Comparison of ENCODE assay signal across 1 cellular context in the genomic region with DNA sequence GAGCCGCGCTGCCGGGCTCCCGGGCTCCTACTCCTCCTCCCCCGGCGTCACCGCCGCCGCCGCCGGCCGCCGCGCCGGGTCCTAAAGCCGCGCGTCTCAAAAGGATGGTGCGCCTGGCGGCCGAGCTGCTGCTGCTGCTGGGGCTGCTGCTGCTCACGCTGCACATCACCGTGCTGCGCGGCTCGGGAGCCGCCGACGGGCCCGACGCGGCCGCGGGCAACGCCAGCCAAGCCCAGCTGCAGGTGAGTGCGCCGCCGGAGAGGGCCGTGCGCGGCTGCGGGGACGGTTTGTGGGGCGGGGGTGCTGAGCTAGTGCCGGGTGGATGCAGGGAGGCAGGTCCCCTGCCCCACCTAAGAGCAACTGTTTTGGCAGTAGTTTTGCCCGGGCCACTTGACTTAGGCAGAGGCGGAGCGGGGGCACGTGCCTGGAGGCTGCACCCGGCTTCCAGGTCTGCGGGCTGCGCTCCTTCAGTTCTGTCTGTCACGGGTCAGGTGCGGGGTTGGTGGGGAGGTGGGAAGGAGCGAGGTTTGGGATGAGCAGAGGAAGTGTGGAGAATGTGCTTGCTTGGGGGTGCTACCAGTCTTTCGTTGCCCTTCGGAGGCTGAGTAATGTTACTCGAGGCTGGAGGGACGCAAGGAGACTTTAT.
TF ChIP-seq lines count a peak whose summit lies in the region.

No MANE protein-coding gene starts in this region.

TF ChIP-seq in HepG2, 621 proteins besides CTCF, POLR2A, EP300 and RAD21 (continued from another document and continues in another):
- TF ChIP-seq, protein P1, sequence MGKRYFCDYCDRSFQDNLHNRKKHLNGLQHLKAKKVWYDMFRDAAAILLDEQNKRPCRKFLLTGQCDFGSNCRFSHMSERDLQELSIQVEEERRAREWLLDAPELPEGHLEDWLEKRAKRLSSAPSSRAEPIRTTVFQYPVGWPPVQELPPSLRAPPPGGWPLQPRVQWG (CRISPR knock-in tag; IDR thresholded peaks at IDR 0.05; ENCODE audit: borderline replicate concordance, low read depth), result no peak
- TF ChIP-seq KLF12 (CRISPR knock-in tag; IDR thresholded peaks at IDR 0.05; ENCODE audit: borderline replicate concordance) (no peak; the same call in 1 of the 2 replicates), FIP1L1 (IDR thresholded peaks at IDR 0.05; ENCODE audit: borderline replicate concordance, insufficient read depth, low read depth, low read length) (no peak), ZFP37 (CRISPR knock-in tag; IDR thresholded peaks at IDR 0.05; ENCODE audit: borderline replicate concordance) (no peak), RFXANK (CRISPR knock-in tag; IDR thresholded peaks at IDR 0.05) (no peak), ZNF564 (CRISPR knock-in tag; IDR thresholded peaks at IDR 0.05) (peak; percentile 73; the same call in 1 of the 2 replicates), ZFP90 (CRISPR knock-in tag; IDR thresholded peaks at IDR 0.05; ENCODE audit: borderline replicate concordance) (no peak; the same call in 1 of the 2 replicates), ZNF883 (CRISPR knock-in tag; IDR thresholded peaks at IDR 0.05; ENCODE audit: not compliant biosample characterization) (peak; percentile 79), ZNF264 (CRISPR knock-in tag; IDR thresholded peaks at IDR 0.05) (no peak), ZNF850 (CRISPR knock-in tag; conservative IDR thresholded peaks at IDR 0.05) (no peak), ZFYVE20 (CRISPR knock-in tag; IDR thresholded peaks at IDR 0.05; ENCODE audit: borderline replicate concordance, low read depth) (0 out of 2 replicates have a peak, but pooled peaks have one; percentile 44), ZNF34 (CRISPR knock-in tag; IDR thresholded peaks at IDR 0.05; ENCODE audit: borderline replicate concordance) (no peak), ESRRA (CRISPR knock-in tag; IDR thresholded peaks at IDR 0.05; ENCODE audit: low read depth) (0 out of 2 replicates have a peak, but pooled peaks have one; percentile 59), ZNF556 (CRISPR knock-in tag; IDR thresholded peaks at IDR 0.05; ENCODE audit: borderline replicate concordance) (no peak), ZNF660 (CRISPR knock-in tag; IDR thresholded peaks at IDR 0.05; ENCODE audit: borderline replicate concordance, low read depth) (no peak), ZSCAN22 (CRISPR knock-in tag; IDR thresholded peaks at IDR 0.05) (no peak), NFKB2 (CRISPR knock-in tag; IDR thresholded peaks at IDR 0.05; ENCODE audit: borderline replicate concordance) (peak; percentile 57), FOXJ3 (CRISPR knock-in tag; IDR thresholded peaks at IDR 0.05; ENCODE audit: borderline replicate concordance) (no peak), MED8 (CRISPR knock-in tag; IDR thresholded peaks at IDR 0.05; ENCODE audit: insufficient replicate concordance) (no peak), ZNF235 (CRISPR knock-in tag; IDR thresholded peaks at IDR 0.05; ENCODE audit: borderline replicate concordance) (no peak), ZNF562 (CRISPR knock-in tag; IDR thresholded peaks at IDR 0.05; ENCODE audit: borderline replicate concordance) (no peak), ZSCAN21 (CRISPR knock-in tag; IDR thresholded peaks at IDR 0.05; ENCODE audit: borderline replicate concordance) (0 out of 2 replicates have a peak, but pooled peaks have one; percentile 49), ZNF777 (CRISPR knock-in tag; IDR thresholded peaks at IDR 0.05) (peak; percentile 98), EEA1 (CRISPR knock-in tag; IDR thresholded peaks at IDR 0.05; ENCODE audit: borderline replicate concordance) (0 out of 2 replicates have a peak, but pooled peaks have one; percentile 22), PRMT3 (CRISPR knock-in tag; IDR thresholded peaks at IDR 0.05; ENCODE audit: borderline replicate concordance, low read depth) (no peak), FOXA1 (IDR thresholded peaks at IDR 0.05) (no peak), FOXA1 (CRISPR knock-in tag; IDR thresholded peaks at IDR 0.05) (no peak; the same call in 1 of the 2 replicates), ARHGAP35 (CRISPR knock-in tag; IDR thresholded peaks at IDR 0.05; ENCODE audit: borderline replicate concordance) (peak; percentile 74; the same call in 1 of the 2 replicates), ZNF367 (CRISPR knock-in tag; IDR thresholded peaks at IDR 0.05; ENCODE audit: borderline replicate concordance) (no peak), POLR2G (IDR thresholded peaks at IDR 0.05; ENCODE audit: low read depth, low read length) (peak; percentile 68), ZNF136 (CRISPR knock-in tag; IDR thresholded peaks at IDR 0.05; ENCODE audit: low read depth) (no peak), NR2F1 (CRISPR knock-in tag; IDR thresholded peaks at IDR 0.05) (no peak), ZNF546 (CRISPR knock-in tag; conservative IDR thresholded peaks at IDR 0.05) (no peak), ZNF792 (CRISPR knock-in tag; IDR thresholded peaks at IDR 0.05) (peak; percentile 29; the same call in 1 of the 2 replicates), PRPF4 (IDR thresholded peaks at IDR 0.05; ENCODE audit: low read depth, low read length, poor library complexity, severe bottlenecking) (no peak), DR1 (CRISPR knock-in tag; IDR thresholded peaks at IDR 0.05) (no peak; the same call in 1 of the 2 replicates), FOXO1 (CRISPR knock-in tag; IDR thresholded peaks at IDR 0.05) (no peak; the same call in 1 of the 2 replicates), ZNF530 (CRISPR knock-in tag; IDR thresholded peaks at IDR 0.05; ENCODE audit: low read depth) (no peak), ATAD3A (CRISPR knock-in tag; IDR thresholded peaks at IDR 0.05) (no peak), ZNF234 (CRISPR knock-in tag; conservative IDR thresholded peaks at IDR 0.05) (no peak), ZNF644 (CRISPR knock-in tag; IDR thresholded peaks at IDR 0.05; ENCODE audit: low read depth) (no peak), MAFK (conservative IDR thresholded peaks at IDR 0.05 in 1 of 2, IDR thresholded peaks at IDR 0.05 in 1 of 2; ENCODE audit: low read length in 2 of 2) (no peak), ZNF737 (CRISPR knock-in tag; IDR thresholded peaks at IDR 0.05; ENCODE audit: borderline replicate concordance) (no peak), MAF1 (CRISPR knock-in tag; IDR thresholded peaks at IDR 0.05; ENCODE audit: borderline replicate concordance) (0 out of 2 replicates have a peak, but pooled peaks have one; percentile 21), BHLHE40 (IDR thresholded peaks at IDR 0.05; ENCODE audit: low read length) (peak; percentile 74; the same call in 1 of the 2 replicates), ZNF331 (CRISPR knock-in tag; IDR thresholded peaks at IDR 0.05) (peak; percentile 32; the same call in 1 of the 2 replicates), ZNF879 (CRISPR knock-in tag; IDR thresholded peaks at IDR 0.05) (no peak), GABPA (IDR thresholded peaks at IDR 0.05; ENCODE audit: low read depth, low read length) (no peak), GABPA (CRISPR knock-in tag; IDR thresholded peaks at IDR 0.05; ENCODE audit: low read depth) (no peak), NFIB (CRISPR knock-in tag; IDR thresholded peaks at IDR 0.05; ENCODE audit: borderline replicate concordance) (no peak)
- TF ChIP-seq, protein P2, sequence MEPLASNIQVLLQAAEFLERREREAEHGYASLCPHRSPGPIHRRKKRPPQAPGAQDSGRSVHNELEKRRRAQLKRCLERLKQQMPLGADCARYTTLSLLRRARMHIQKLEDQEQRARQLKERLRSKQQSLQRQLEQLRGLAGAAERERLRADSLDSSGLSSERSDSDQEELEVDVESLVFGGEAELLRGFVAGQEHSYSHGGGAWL (CRISPR knock-in tag; IDR thresholded peaks at IDR 0.05), result no peak; the same call in 1 of the 2 replicates
- TF ChIP-seq, protein P3, sequence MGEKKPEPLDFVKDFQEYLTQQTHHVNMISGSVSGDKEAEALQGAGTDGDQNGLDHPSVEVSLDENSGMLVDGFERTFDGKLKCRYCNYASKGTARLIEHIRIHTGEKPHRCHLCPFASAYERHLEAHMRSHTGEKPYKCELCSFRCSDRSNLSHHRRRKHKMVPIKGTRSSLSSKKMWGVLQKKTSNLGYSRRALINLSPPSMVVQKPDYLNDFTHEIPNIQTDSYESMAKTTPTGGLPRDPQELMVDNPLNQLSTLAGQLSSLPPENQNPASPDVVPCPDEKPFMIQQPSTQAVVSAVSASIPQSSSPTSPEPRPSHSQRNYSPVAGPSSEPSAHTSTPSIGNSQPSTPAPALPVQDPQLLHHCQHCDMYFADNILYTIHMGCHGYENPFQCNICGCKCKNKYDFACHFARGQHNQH (CRISPR knock-in tag; IDR thresholded peaks at IDR 0.05), result no peak
- TF ChIP-seq, protein P4, sequence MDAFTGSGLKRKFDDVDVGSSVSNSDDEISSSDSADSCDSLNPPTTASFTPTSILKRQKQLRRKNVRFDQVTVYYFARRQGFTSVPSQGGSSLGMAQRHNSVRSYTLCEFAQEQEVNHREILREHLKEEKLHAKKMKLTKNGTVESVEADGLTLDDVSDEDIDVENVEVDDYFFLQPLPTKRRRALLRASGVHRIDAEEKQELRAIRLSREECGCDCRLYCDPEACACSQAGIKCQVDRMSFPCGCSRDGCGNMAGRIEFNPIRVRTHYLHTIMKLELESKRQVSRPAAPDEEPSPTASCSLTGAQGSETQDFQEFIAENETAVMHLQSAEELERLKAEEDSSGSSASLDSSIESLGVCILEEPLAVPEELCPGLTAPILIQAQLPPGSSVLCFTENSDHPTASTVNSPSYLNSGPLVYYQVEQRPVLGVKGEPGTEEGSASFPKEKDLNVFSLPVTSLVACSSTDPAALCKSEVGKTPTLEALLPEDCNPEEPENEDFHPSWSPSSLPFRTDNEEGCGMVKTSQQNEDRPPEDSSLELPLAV (CRISPR knock-in tag; conservative IDR thresholded peaks at IDR 0.05; ENCODE audit: low read depth), result no peak
- TF ChIP-seq, protein P5, sequence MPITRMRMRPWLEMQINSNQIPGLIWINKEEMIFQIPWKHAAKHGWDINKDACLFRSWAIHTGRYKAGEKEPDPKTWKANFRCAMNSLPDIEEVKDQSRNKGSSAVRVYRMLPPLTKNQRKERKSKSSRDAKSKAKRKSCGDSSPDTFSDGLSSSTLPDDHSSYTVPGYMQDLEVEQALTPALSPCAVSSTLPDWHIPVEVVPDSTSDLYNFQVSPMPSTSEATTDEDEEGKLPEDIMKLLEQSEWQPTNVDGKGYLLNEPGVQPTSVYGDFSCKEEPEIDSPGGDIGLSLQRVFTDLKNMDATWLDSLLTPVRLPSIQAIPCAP (CRISPR knock-in tag; IDR thresholded peaks at IDR 0.05; ENCODE audit: low read depth), result no peak
- TF ChIP-seq, protein P6, sequence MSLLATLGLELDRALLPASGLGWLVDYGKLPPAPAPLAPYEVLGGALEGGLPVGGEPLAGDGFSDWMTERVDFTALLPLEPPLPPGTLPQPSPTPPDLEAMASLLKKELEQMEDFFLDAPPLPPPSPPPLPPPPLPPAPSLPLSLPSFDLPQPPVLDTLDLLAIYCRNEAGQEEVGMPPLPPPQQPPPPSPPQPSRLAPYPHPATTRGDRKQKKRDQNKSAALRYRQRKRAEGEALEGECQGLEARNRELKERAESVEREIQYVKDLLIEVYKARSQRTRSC (CRISPR knock-in tag; IDR thresholded peaks at IDR 0.05; ENCODE audit: low read depth), result no peak
- TF ChIP-seq, protein P7, sequence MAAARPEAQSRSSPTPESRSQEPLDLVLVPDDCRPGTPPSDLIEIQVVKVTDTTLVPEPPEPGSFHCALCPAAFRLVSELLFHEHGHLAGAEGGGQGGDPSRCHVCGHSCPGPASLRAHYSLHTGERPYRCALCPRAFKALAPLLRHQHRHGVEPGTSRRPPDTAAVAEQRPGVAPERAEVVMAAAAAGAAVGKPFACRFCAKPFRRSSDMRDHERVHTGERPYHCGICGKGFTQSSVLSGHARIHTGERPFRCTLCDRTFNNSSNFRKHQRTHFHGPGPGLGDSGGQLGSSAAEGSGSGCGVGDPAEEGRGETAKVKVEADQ (CRISPR knock-in tag; IDR thresholded peaks at IDR 0.05; ENCODE audit: borderline replicate concordance), result peak; percentile 47; the same call in 1 of the 2 replicates
- TF ChIP-seq, protein P8, sequence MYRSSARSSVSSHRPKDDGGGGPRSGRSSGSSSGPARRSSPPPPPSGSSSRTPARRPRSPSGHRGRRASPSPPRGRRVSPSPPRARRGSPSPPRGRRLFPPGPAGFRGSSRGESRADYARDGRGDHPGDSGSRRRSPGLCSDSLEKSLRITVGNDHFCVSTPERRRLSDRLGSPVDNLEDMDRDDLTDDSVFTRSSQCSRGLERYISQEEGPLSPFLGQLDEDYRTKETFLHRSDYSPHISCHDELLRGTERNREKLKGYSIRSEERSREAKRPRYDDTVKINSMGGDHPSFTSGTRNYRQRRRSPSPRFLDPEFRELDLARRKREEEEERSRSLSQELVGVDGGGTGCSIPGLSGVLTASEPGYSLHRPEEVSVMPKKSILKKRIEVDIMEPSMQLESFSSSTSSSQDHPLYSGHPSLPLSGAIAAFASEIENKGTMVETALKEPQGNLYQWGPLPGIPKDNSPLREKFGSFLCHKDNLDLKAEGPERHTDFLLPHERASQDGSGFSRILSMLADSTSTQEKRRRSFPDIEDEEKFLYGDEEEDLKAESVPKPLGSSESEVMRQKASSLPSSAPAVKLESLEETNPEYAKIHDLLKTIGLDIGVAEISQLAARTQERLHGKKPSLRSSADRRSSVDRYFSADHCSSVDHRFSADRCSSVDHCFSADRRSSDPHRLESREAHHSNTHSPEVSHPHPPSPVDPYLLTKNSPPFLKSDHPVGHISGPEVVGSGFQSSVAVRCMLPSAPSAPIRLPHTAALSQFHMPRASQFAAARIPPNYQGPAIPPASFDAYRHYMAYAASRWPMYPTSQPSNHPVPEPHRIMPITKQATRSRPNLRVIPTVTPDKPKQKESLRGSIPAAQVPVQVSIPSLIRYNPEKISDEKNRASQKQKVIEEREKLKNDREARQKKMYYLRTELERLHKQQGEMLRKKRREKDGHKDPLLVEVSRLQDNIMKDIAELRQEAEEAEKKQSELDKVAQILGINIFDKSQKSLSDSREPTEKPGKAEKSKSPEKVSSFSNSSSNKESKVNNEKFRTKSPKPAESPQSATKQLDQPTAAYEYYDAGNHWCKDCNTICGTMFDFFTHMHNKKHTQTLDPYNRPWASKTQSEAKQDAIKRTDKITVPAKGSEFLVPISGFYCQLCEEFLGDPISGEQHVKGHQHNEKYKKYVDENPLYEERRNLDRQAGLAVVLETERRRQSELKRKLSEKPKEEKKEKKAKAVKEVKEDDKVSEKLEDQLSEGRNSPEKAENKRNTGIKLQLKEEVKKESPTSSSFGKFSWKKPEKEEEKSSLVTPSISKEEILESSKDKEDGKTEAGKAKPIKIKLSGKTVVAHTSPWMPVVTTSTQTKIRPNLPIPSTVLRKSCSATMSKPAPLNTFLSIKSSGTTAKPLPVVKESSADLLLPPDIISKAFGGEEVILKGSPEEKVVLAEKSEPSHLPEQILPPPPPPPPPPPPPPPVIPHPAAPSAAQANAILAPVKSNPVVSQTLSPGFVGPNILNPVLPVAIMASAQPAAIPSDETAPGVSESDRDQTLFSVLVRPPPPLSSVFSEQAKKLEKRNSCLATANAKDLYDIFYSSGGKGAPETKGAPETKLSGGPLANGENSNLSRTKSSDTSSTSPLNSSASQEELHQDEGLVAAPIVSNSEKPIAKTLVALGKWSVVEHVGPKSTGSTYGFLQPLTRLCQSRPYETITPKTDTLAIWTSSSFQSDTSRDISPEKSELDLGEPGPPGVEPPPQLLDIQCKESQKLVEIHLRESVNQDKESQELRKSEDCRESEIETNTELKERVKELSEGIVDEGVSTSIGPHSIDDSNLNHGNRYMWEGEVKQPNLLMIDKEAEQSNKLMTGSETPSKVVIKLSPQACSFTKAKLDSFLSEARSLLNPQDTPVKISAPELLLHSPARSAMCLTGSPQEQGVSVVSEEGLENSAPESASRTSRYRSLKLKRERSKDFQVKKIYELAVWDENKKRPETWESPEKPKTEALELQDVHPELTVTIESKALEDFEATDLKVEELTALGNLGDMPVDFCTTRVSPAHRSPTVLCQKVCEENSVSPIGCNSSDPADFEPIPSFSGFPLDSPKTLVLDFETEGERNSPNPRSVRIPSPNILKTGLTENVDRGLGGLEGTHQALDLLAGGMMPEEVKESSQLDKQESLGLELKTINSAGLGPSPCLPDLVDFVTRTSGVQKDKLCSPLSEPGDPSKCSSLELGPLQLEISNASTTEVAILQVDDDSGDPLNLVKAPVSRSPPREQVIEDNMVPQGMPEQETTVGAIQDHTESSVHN (CRISPR knock-in tag; IDR thresholded peaks at IDR 0.05), result no peak
